ENCODE assay signal across 8 cellular contexts in genomic region chr14:77023001-77023996, GRCh38. TPM values are rescaled to one million over a fixed set of nuclear protein-coding genes. Genes with fewer than 3 reads are reported as not detected.
DNase-seq lines count a peak whose midpoint lies in the region; ATAC-seq and TF ChIP-seq lines count a peak whose summit lies in the region.

No MANE protein-coding gene starts in this region.

- peaks cover 25% of the 10 kb centered on the region for H4K20me1 ChIP-seq in hepatocyte (ENCODE audit: insufficient read depth, poor library complexity, severe bottlenecking)
- peaks cover 28% of the 10 kb centered on the region for H4K20me1 ChIP-seq in Karpas-422 (ENCODE audit: insufficient read depth, low read depth, low read length)

- H3K27ac ChIP-seq in hepatocyte = peak overlapping the region; percentile 100
- no peak overlapping the region for H3K27ac ChIP-seq in Karpas-422 (ENCODE audit: low read length)

- intact Hi-C loops in Calu3 (cut with micrococcal nuclease; ENCODE audit: unreplicated experiment) = loop anchor here (2.0 to 5.0 kb wide), 4 partner anchors 34 to 104 kb away; no protein-coding TSS in a partner anchor

- no peaks in the 10 kb centered on the region for H3K9me3 Mint-ChIP-seq in Calu3 (ENCODE audit: low read depth, unreplicated experiment)
- no peaks in the 10 kb centered on the region for H3K9me3 Mint-ChIP-seq in activated naive CD8-positive, alpha-beta T cell treated with anti-CD3 and anti-CD28 coated beads, Interleukin-2, amount 50 U/mL, for 24 hours

- H3K4me3 Mint-ChIP-seq in Calu3 (ENCODE audit: low read depth, unreplicated experiment) = peak overlapping the region; percentile 42
- H3K4me3 Mint-ChIP-seq in activated naive CD8-positive, alpha-beta T cell treated with anti-CD3 and anti-CD28 coated beads, Interleukin-2, amount 50 U/mL, for 24 hours = peak overlapping the region; percentile 58

- WGBS in hepatocyte (ENCODE audit: low lambda C conversion rate, missing lambda C conversion rate) = 41% methylated on average over 17 of the region's 17 CpGs

- H2AFZ ChIP-seq in hepatocyte (no peak overlapping the region), Karpas-422 (ENCODE audit: low read length) (no peak overlapping the region)

- H3K9ac ChIP-seq in skeletal muscle satellite cell (ENCODE audit: low read depth, low read length) (peak overlapping the region; percentile 93), Karpas-422 (ENCODE audit: low read length) (no peak overlapping the region)

- no peaks in the 10 kb centered on the region for H3K27me3 ChIP-seq in hepatocyte
- H3K27me3 ChIP-seq in skeletal muscle satellite cell (ENCODE audit: control insufficient read depth, insufficient read depth, low read length) = no peaks in the 10 kb centered on the region
- no peaks in the 10 kb centered on the region for H3K27me3 ChIP-seq in Karpas-422 (ENCODE audit: low read length)

- H3K4me1 ChIP-seq in hepatocyte (ENCODE audit: insufficient read depth) = peaks cover 33% of the 10 kb centered on the region
- peaks cover 23% of the 10 kb centered on the region for H3K4me1 ChIP-seq in skeletal muscle satellite cell (ENCODE audit: control insufficient read depth, insufficient read depth, low read length)
- H3K4me1 ChIP-seq in Karpas-422 (ENCODE audit: low read length) = peaks cover 16% of the 10 kb centered on the region

- H3K4me3 ChIP-seq in hepatocyte (peak overlapping the region; percentile 86), skeletal muscle satellite cell (ENCODE audit: low read length) (peak overlapping the region; percentile 93), Karpas-422 (ENCODE audit: low read length) (no peak overlapping the region)

- H3K9me3 ChIP-seq in hepatocyte (ENCODE audit: low read depth) (no peaks in the 10 kb centered on the region), skeletal muscle satellite cell (replicated peaks; ENCODE audit: low read length) (no peaks in the 10 kb centered on the region), Karpas-422 (ENCODE audit: low read length) (no peaks in the 10 kb centered on the region)

- no peak for TF ChIP-seq CTCF in Calu3 (IDR thresholded peaks at IDR 0.05; ENCODE audit: unreplicated experiment)
- peak; percentile 24 for TF ChIP-seq CTCF in hepatocyte (IDR thresholded peaks at IDR 0.05; ENCODE audit: poor library complexity)
- TF ChIP-seq CTCF in GM10266 (IDR thresholded peaks at IDR 0.05; ENCODE audit: control insufficient read depth, insufficient read depth, low read depth, missing control alignments) = no peak

- DNase-seq in Calu3 (peak; percentile 68), NCI-H1694 treated with DMSO at 0.1 percent for 48 hours (lab: John Stamatoyannopoulos, UW) (peak; percentile 85), hepatocyte (ENCODE audit: low spot score) (peak; percentile 85), GM10266 (ENCODE audit: extremely low spot score) (no peak), Karpas-422 (no peak)
- peak; percentile 46 for DNase-seq in activated naive CD8-positive, alpha-beta T cell treated with anti-CD3 and anti-CD28 coated beads, Interleukin-2, amount 50 U/mL, for 24 hours

- peaks cover 25% of the 10 kb centered on the region for H3K4me1 Mint-ChIP-seq in Calu3 (ENCODE audit: low read depth, unreplicated experiment)
- peaks cover 50% of the 10 kb centered on the region for H3K4me1 Mint-ChIP-seq in activated naive CD8-positive, alpha-beta T cell treated with anti-CD3 and anti-CD28 coated beads, Interleukin-2, amount 50 U/mL, for 24 hours

- BruUV-seq in Calu3 (replicated peaks; lab: Mats Ljungman, UMichigan) = no TSS peak

- peak overlapping the region; percentile 93 for H3K4me2 ChIP-seq in hepatocyte
- peak overlapping the region; percentile 91 for H3K4me2 ChIP-seq in skeletal muscle satellite cell (ENCODE audit: low read length)
- H3K4me2 ChIP-seq in Karpas-422 (ENCODE audit: low read depth, low read length, poor library complexity, severe bottlenecking) = no peak overlapping the region

- CTCF ChIA-PET in Calu3 (lab: Charles Lee) = interaction anchor here (0.6 to 2.9 kb wide), 7 partner anchors 36 to 147 kb away, joined by 3 to 10 read pairs (median 5); no protein-coding TSS in a partner anchor

- H3K79me2 ChIP-seq in hepatocyte = peaks cover 54% of the 10 kb centered on the region
- peaks cover 8% of the 10 kb centered on the region; the same call in 1 of the 2 replicates for H3K79me2 ChIP-seq in Karpas-422 (ENCODE audit: low read length)

- H3K9me2 ChIP-seq in hepatocyte (replicated peaks; ENCODE audit: insufficient read depth) (no peaks in the 10 kb centered on the region), Karpas-422 (replicated peaks; ENCODE audit: insufficient read depth, low read length) (no peaks in the 10 kb centered on the region)

- peak; percentile 41 for ATAC-seq in activated naive CD8-positive, alpha-beta T cell treated with anti-CD3 and anti-CD28 coated beads, Interleukin-2, amount 50 U/mL, for 24 hours
- no peak for ATAC-seq in GM18870 (IDR thresholded peaks at IDR 0.05; ENCODE audit: unreplicated experiment)

- peak overlapping the region; percentile 69 for H3K27ac Mint-ChIP-seq in Calu3 (ENCODE audit: unreplicated experiment)
- H3K27ac Mint-ChIP-seq in activated naive CD8-positive, alpha-beta T cell treated with anti-CD3 and anti-CD28 coated beads, Interleukin-2, amount 50 U/mL, for 24 hours = peak overlapping the region; percentile 73

- H3K36me3 ChIP-seq in hepatocyte (replicated peaks; ENCODE audit: insufficient read depth, low read depth) (no peaks in the 10 kb centered on the region), skeletal muscle satellite cell (ENCODE audit: insufficient read depth, low read length) (peaks cover 27% of the 10 kb centered on the region), Karpas-422 (ENCODE audit: insufficient read depth, low read length) (0 out of 2 replicates have a peak, but pooled peaks cover 10% of the 10 kb centered on the region)

- no peaks in the 10 kb centered on the region for H3K27me3 Mint-ChIP-seq in Calu3 (ENCODE audit: unreplicated experiment)
- no peaks in the 10 kb centered on the region for H3K27me3 Mint-ChIP-seq in activated naive CD8-positive, alpha-beta T cell treated with anti-CD3 and anti-CD28 coated beads, Interleukin-2, amount 50 U/mL, for 24 hours

- H3K36me3 Mint-ChIP-seq in Calu3 (ENCODE audit: insufficient read depth, unreplicated experiment) = peaks cover 51% of the 10 kb centered on the region
- peaks cover 23% of the 10 kb centered on the region for H3K36me3 Mint-ChIP-seq in activated naive CD8-positive, alpha-beta T cell treated with anti-CD3 and anti-CD28 coated beads, Interleukin-2, amount 50 U/mL, for 24 hours (ENCODE audit: low read depth)

RNA-seq across cellular contexts. Expression of gene IRF2BPL, which starts 5.2 kb away (rescaled TPM):
- total RNA-seq in Calu3 (2022) = 30.1 and 33.1 TPM in 2 replicates
- total RNA-seq in hepatocyte = 26.8 and 34.5 TPM in 2 replicates
- 38.9 and 52.1 TPM in 2 replicates for polyA plus RNA-seq in hepatocyte
- 11.4 and 15.5 TPM in 2 replicates for total RNA-seq in skeletal muscle satellite cell (2012; rRNA removed)
- 11.8 and 22.2 TPM in 2 replicates for total RNA-seq in Karpas-422 (2014; rRNA removed; shearing (Covaris generic); ENCODE audit: low replicate concordance)

Comparison
In these comparisons a context has a peak if more than half of its experiments do, and no peak if none do; other contexts are left out.
1. DNase-seq: peak in Calu3 (single experiment), NCI-H1694 treated with DMSO at 0.1 percent for 48 hours (single experiment), activated naive CD8-positive, alpha-beta T cell treated with anti-CD3 and anti-CD28 coated beads, Interleukin-2, amount 50 U/mL, for 24 hours (single experiment) and hepatocyte (single experiment); none in GM10266 (single experiment) and Karpas-422 (single experiment).